In the genomic region with DNA sequence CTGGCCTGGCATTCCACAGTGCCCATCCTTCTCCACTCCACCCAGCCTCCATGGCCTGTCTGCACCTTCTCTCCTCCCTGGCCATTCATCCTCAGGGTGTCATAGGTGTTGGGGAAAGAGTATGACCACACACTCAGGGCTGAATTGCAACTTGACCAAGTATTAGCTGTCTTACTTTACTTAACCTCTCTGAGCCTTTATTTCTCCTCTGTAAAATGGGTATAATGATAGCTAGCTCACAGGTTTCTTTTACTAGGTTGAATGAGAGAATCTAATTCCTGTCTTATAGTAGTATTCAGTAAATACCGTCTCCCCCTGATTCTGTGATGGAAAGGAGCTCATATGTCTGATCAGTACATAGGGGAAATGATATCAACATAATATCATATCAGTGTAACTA, we compare ENCODE assay signal across 18 cellular contexts. TPM values are rescaled to one million over a fixed set of nuclear protein-coding genes. Genes with fewer than 3 reads are reported as not detected.
A peak's percentile ranks its signal among the peaks of the same experiment; 100 is the strongest.
DNase-seq lines count a peak whose midpoint lies in the region; ATAC-seq, FAIRE-seq and TF ChIP-seq lines count a peak whose summit lies in the region.
"Had no signal": no experiment of that assay in that cellular context is flagged by ENCODE, and none has a peak within 500 bp of the region (broad histone marks: within the 10 kb centered on the region; RNA-seq: fewer than 3 reads in every experiment).

No MANE protein-coding gene starts in this region.

- H3K4me2 ChIP-seq in A549 = peak overlapping the region; percentile 46; the same call in 1 of the 3 replicates
- peak overlapping the region; percentile 32 for H3K4me2 ChIP-seq in PC-9
- H3K4me2 ChIP-seq: BLaER1, GM23338 had no signal

- H3K4me3 Mint-ChIP-seq in central memory CD8-positive, alpha-beta T cell = no peak overlapping the region
- H3K4me3 Mint-ChIP-seq: B cell; CD8-positive, alpha-beta T cell; GM23338; H9 had no signal

- no peak for TF ChIP-seq EP300 in A549 (IDR thresholded peaks at IDR 0.05)

- POLR2A ChIA-PET in A549 (lab: Yijun Ruan, JAX) (no interaction called here), PC-9 (lab: Charles Lee; ENCODE audit: unreplicated experiment) (interaction anchor here (1.1 kb wide), 1 partner anchor 16 kb away, joined by 3 read pairs; a partner anchor contains a TSS)

- no peak for TF ChIP-seq POLR2A in A549 (IDR thresholded peaks at IDR 0.05; ENCODE audit: low read length)
- TF ChIP-seq POLR2A in testis (IDR thresholded peaks at IDR 0.05) = no peak

- H3K27ac Mint-ChIP-seq in central memory CD8-positive, alpha-beta T cell (ENCODE audit: low read depth) = peak overlapping the region; percentile 8
- H3K27ac Mint-ChIP-seq: B cell; CD8-positive, alpha-beta T cell; GM23338 had no signal

- CTCF ChIA-PET in A549 (lab: Yijun Ruan, JAX) = interaction anchor here (1.0 to 1.3 kb wide), 2 partner anchors 10 to 26 kb away, joined by 3 to 4 read pairs; no protein-coding TSS in a partner anchor
- CTCF ChIA-PET in PC-9 (lab: Charles Lee) = no interaction called here

- H3F3A ChIP-seq in PC-9 (ENCODE audit: insufficient read depth, low read depth) = peaks cover 16% of the 10 kb centered on the region; the same call in 1 of the 2 replicates

- FAIRE-seq in A549 (lab: Jason Lieb, UNC) = no peak
- FAIRE-seq: G401.6, GM12892 had no signal

- H3K4me1 Mint-ChIP-seq in central memory CD8-positive, alpha-beta T cell = peaks cover 84% of the 10 kb centered on the region

- intact Hi-C loops in PC-9 (cut with micrococcal nuclease; ENCODE audit: unreplicated experiment) (no loop called here), testis (cut with DNase I; ENCODE audit: low total_unique reads) (no loop called here)

- DNase-seq in A549 (ENCODE audit: low read depth in 1 of 2, low spot score in 1 of 2) = no peak
- DNase-seq in PC-9 = no peak
- no peak for DNase-seq in central memory CD8-positive, alpha-beta T cell (ENCODE audit: low spot score in 2 of 2)
- DNase-seq in testis = no peak
- DNase-seq in NCI-H2029 (lab: John Stamatoyannopoulos, UW) = no peak
- DNase-seq: CD4-positive, CD25-positive, alpha-beta regulatory T cell; CD8-positive, alpha-beta T cell; DMS153; DND-41; H9 had no signal

- TF ChIP-seq RAD21 in A549 (conservative IDR thresholded peaks at IDR 0.05 in 1 of 2, IDR thresholded peaks at IDR 0.05 in 1 of 2) = no peak

- H3K9me3 ChIP-seq in A549 = no peaks in the 10 kb centered on the region
- H3K9me3 ChIP-seq in PC-9 (ENCODE audit: insufficient read depth, low read depth) = no peaks in the 10 kb centered on the region; the same call in 1 of the 2 replicates
- H3K9me3 ChIP-seq in testis = no peaks in the 10 kb centered on the region
- H3K9me3 ChIP-seq: Caco-2 had no signal

- no peaks in the 10 kb centered on the region for H3K9me2 ChIP-seq in PC-9 (ENCODE audit: insufficient read depth)

- no peaks in the 10 kb centered on the region for H3K9me3 Mint-ChIP-seq in central memory CD8-positive, alpha-beta T cell
- H3K9me3 Mint-ChIP-seq: CD8-positive, alpha-beta T cell; GM23338; H9 had no signal

- H3K79me2 ChIP-seq in PC-9 (ENCODE audit: low read depth) = peaks cover 79% of the 10 kb centered on the region

- H3K27ac ChIP-seq in A549 (peak overlapping the region in 1 of 2 experiments; percentile 49; a peak in 2 of 6 replicates), PC-9 (peak overlapping the region; percentile 58), testis (peak overlapping the region; percentile 3 to 74)
- H3K27ac ChIP-seq: BLaER1, C4-2B had no signal

- no peak overlapping the region for H2AFZ ChIP-seq in PC-9
- H2AFZ ChIP-seq: GM23338 had no signal

- BruUV-seq in PC-9 (replicated peaks; lab: Mats Ljungman, UMichigan) = no TSS peak

- H3K36me3 Mint-ChIP-seq in central memory CD8-positive, alpha-beta T cell (ENCODE audit: insufficient read depth) = peaks cover 4% of the 10 kb centered on the region
- H3K36me3 Mint-ChIP-seq: CD4-positive, CD25-positive, alpha-beta regulatory T cell had no signal

- WGBS in A549 (ENCODE audit: missing lambda C conversion rate) = 88% methylated on average over 1 of the region's 1 CpG
- WGBS in testis, 2 donors = 88 to 100% methylated on average over 1 of the region's 1 CpG

- no peaks in the 10 kb centered on the region for H3K27me3 Mint-ChIP-seq in central memory CD8-positive, alpha-beta T cell
- H3K27me3 Mint-ChIP-seq: B cell; CD4-positive, CD25-positive, alpha-beta regulatory T cell had no signal

- H3K4me3 ChIP-seq in A549 = no peak overlapping the region
- H3K4me3 ChIP-seq in PC-9 = no peak overlapping the region
- H3K4me3 ChIP-seq in testis = no peak overlapping the region
- H3K4me3 ChIP-seq: BLaER1, GM23338 had no signal

- H3K27me3 ChIP-seq in PC-9 (ENCODE audit: insufficient read depth, low read depth) (no peaks in the 10 kb centered on the region), testis (no peaks in the 10 kb centered on the region)
- H3K27me3 ChIP-seq: BLaER1 had no signal

- H3K4me1 ChIP-seq in A549 = peaks cover 80% of the 10 kb centered on the region
- H3K4me1 ChIP-seq in PC-9 (replicated peaks; ENCODE audit: insufficient read depth) = peaks cover 69% of the 10 kb centered on the region
- peaks cover 35% of the 10 kb centered on the region for H3K4me1 ChIP-seq in testis

- H3K36me3 ChIP-seq in PC-9 (ENCODE audit: low read depth) = no peaks in the 10 kb centered on the region
- H3K36me3 ChIP-seq in testis (ENCODE audit: low read depth, missing control alignments) = no peaks in the 10 kb centered on the region

- H4K20me1 ChIP-seq in PC-9 (ENCODE audit: insufficient read depth) = no peaks in the 10 kb centered on the region

- ATAC-seq in A549 (no peak), HG02938 (IDR thresholded peaks at IDR 0.05; ENCODE audit: unreplicated experiment) (no peak)
- no peak for ATAC-seq in central memory CD8-positive, alpha-beta T cell (replicated peaks; ENCODE audit: extremely low read depth, poor library complexity, severe bottlenecking)
- ATAC-seq: CD8-positive, alpha-beta T cell; GM23338 had no signal

- TF ChIP-seq CTCF in A549 (IDR thresholded peaks at IDR 0.05) (no peak), PC-9 (conservative IDR thresholded peaks at IDR 0.05) (no peak), testis (IDR thresholded peaks at IDR 0.05) (no peak)

TF ChIP-seq in A549, 52 proteins besides CTCF, POLR2A, EP300 and RAD21:
- TF ChIP-seq, protein P1, sequence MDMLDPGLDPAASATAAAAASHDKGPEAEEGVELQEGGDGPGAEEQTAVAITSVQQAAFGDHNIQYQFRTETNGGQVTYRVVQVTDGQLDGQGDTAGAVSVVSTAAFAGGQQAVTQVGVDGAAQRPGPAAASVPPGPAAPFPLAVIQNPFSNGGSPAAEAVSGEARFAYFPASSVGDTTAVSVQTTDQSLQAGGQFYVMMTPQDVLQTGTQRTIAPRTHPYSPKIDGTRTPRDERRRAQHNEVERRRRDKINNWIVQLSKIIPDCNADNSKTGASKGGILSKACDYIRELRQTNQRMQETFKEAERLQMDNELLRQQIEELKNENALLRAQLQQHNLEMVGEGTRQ (IDR thresholded peaks at IDR 0.05) = no peak
- TF ChIP-seq KDM1A (IDR thresholded peaks at IDR 0.05; ENCODE audit: low read depth) = 0 out of 2 replicates have a peak, but pooled peaks have one; percentile 44
TF ChIP-seq in A549: peak in this region for 1.

RNA-seq across cellular contexts. Expression of a gene that starts 16.0 kb away (rescaled TPM):
- polyA plus RNA-seq in A549 (2011; rRNA removed) = 13.3 and 14.8 TPM in 2 replicates
- polyA plus RNA-seq in A549 (2012; cell fraction: cytosol; rRNA removed) = 4.5 and 5.7 TPM in 2 replicates
- polyA plus RNA-seq in A549 (2012; cell fraction: nucleus; rRNA removed) = 3.6 and 4.5 TPM in 2 replicates
- 11.0 to 12.2 TPM (median 11.2 TPM) in 3 replicates for polyA plus RNA-seq in A549 (2017; fragmentation: RNase III; extraction: RNeasy Plus Mini Kit Qiagen cat#74134 plus additional on column Dnase treatment)
- polyA minus RNA-seq in A549 (2011; rRNA and poly(A)+ RNA removed) = 18.3 and 21.7 TPM in 2 replicates
- 10.5 and 12.6 TPM in 2 replicates for total RNA-seq in PC-9 (2021)
- total RNA-seq in testis = 10 to 100 TPM; 42.0 to 55.3 TPM
- 22.2 TPM for polyA plus RNA-seq in testis (ENCODE audit: insufficient read depth, low read depth, low replicate concordance)
